8 cellular contexts compared by ENCODE assay signal in genomic region chr16:85750021-85750826, GRCh38. TPM values are rescaled to one million over a fixed set of nuclear protein-coding genes. Genes with fewer than 3 reads are reported as not detected.
DNase-seq lines count a peak whose midpoint lies in the region; ATAC-seq and TF ChIP-seq lines count a peak whose summit lies in the region.

No MANE protein-coding gene starts in this region.

- TF ChIP-seq POLR2A in heart left ventricle (IDR thresholded peaks at IDR 0.05) = no peak

- no peaks in the 10 kb centered on the region for H3K36me3 Mint-ChIP-seq in activated CD8-positive, alpha-beta memory T cell treated with anti-CD3 and anti-CD28 coated beads, Interleukin-2, amount 10 ng/mL, durations not matched to agents 7 days and 5 days

- WGBS in heart left ventricle, 4 donors = 1 to 4% (median 1%) methylated on average over 31 to 56 of the region's 56 CpGs

- H3K4me1 ChIP-seq in DND-41 (ENCODE audit: insufficient read depth, low read length) (peaks cover 11% of the 10 kb centered on the region), heart left ventricle (peaks cover 3 to 37% (median 18%) of the 10 kb centered on the region in 12 donors)

- peak; percentile 63 for DNase-seq in DND-41
- DNase-seq in HPDE6-E6E7 (ENCODE audit: extremely low spot score) = peak; percentile 40
- no peak for DNase-seq in activated CD8-positive, alpha-beta memory T cell treated with anti-CD3 and anti-CD28 coated beads, Interleukin-2, amount 10 ng/mL, durations not matched to agents 7 days and 5 days
- peak in 3 of 5 donors; percentile 36 to 52 (median 39) for DNase-seq in heart left ventricle
- peak; percentile 75 for DNase-seq in retina
- DNase-seq in SKM-1 (lab: John Stamatoyannopoulos, UW; ENCODE audit: unreplicated experiment) = no peak

- TF ChIP-seq CTCF in DND-41 (IDR thresholded peaks at IDR 0.05; ENCODE audit: borderline replicate concordance, extremely low read depth, low read length, poor library complexity, severe bottlenecking) = no peak
- no peak for TF ChIP-seq CTCF in heart left ventricle (IDR thresholded peaks at IDR 0.05)

- CTCF ChIA-PET in activated CD8-positive, alpha-beta memory T cell treated with anti-CD3 and anti-CD28 coated beads, Interleukin-2, amount 10 ng/mL, durations not matched to agents 7 days and 5 days (lab: Charles Lee) = interaction anchor here (1.0 to 1.5 kb wide), 3 partner anchors 9 to 134 kb away, joined by 3 read pairs; no protein-coding TSS in a partner anchor

- no peaks in the 10 kb centered on the region for H3K36me3 ChIP-seq in DND-41 (ENCODE audit: insufficient read depth, low read length)
- no peaks in the 10 kb centered on the region for H3K36me3 ChIP-seq in heart left ventricle

- H3K4me1 Mint-ChIP-seq in activated CD8-positive, alpha-beta memory T cell treated with anti-CD3 and anti-CD28 coated beads, Interleukin-2, amount 10 ng/mL, durations not matched to agents 7 days and 5 days = peaks cover 19% of the 10 kb centered on the region

- H2AFZ ChIP-seq in DND-41 (ENCODE audit: low read depth, low read length) = peak overlapping the region; percentile 45

- H3K9ac ChIP-seq in DND-41 (ENCODE audit: low read depth, low read length) = peak overlapping the region; percentile 32; the same call in 1 of the 2 replicates

- peaks cover 58% of the 10 kb centered on the region for H3K27me3 Mint-ChIP-seq in activated CD8-positive, alpha-beta memory T cell treated with anti-CD3 and anti-CD28 coated beads, Interleukin-2, amount 10 ng/mL, durations not matched to agents 7 days and 5 days

- H3K4me2 ChIP-seq in DND-41 (ENCODE audit: insufficient read depth, low read length) = peak overlapping the region; percentile 66

- H3K4me3 Mint-ChIP-seq in activated CD8-positive, alpha-beta memory T cell treated with anti-CD3 and anti-CD28 coated beads, Interleukin-2, amount 10 ng/mL, durations not matched to agents 7 days and 5 days = peak overlapping the region; percentile 57

- H3K27ac ChIP-seq in DND-41 (ENCODE audit: low read length) = no peak overlapping the region
- peak overlapping the region in 1 of 12 donors; percentile 1 for H3K27ac ChIP-seq in heart left ventricle

- H3K9me3 ChIP-seq in DND-41 (ENCODE audit: insufficient read depth, low read length, severe bottlenecking) (no peaks in the 10 kb centered on the region), heart left ventricle (no peaks in the 10 kb centered on the region)

- peaks cover 33% of the 10 kb centered on the region for H3K27me3 ChIP-seq in DND-41 (ENCODE audit: insufficient read depth, low read length, poor library complexity)
- peaks cover 0 to 14% (median 0%) of the 10 kb centered on the region in 9 donors for H3K27me3 ChIP-seq in heart left ventricle

- H4K20me1 ChIP-seq in DND-41 (ENCODE audit: insufficient read depth, low read length) = peaks cover 10% of the 10 kb centered on the region; the same call in 1 of the 2 replicates

- ATAC-seq in DND-41 (ENCODE audit: insufficient read depth, low read depth) (peak; percentile 71), heart left ventricle (peak in 3 of 4 donors; percentile 5 to 40 (median 40)), HG03520 (IDR thresholded peaks at IDR 0.05; ENCODE audit: unreplicated experiment) (no peak), HG03159 (IDR thresholded peaks at IDR 0.05; ENCODE audit: unreplicated experiment) (no peak)
- ATAC-seq in activated CD8-positive, alpha-beta memory T cell treated with anti-CD3 and anti-CD28 coated beads, Interleukin-2, amount 10 ng/mL, durations not matched to agents 7 days and 5 days = peak; percentile 32

- no peaks in the 10 kb centered on the region for H3K9me3 Mint-ChIP-seq in activated CD8-positive, alpha-beta memory T cell treated with anti-CD3 and anti-CD28 coated beads, Interleukin-2, amount 10 ng/mL, durations not matched to agents 7 days and 5 days (ENCODE audit: low read depth)

- intact Hi-C loops in heart left ventricle (cut with DNase I) = no loop called here

- no peak overlapping the region for H3K27ac Mint-ChIP-seq in activated CD8-positive, alpha-beta memory T cell treated with anti-CD3 and anti-CD28 coated beads, Interleukin-2, amount 10 ng/mL, durations not matched to agents 7 days and 5 days

- H3K4me3 ChIP-seq in DND-41 (ENCODE audit: low read depth in 1 of 2, low read length in 2 of 2) (peak overlapping the region in 1 of 2 experiments; percentile 45; a peak in 2 of 4 replicates), heart left ventricle (peak overlapping the region; percentile 9 to 70 (median 60))

- H3K79me2 ChIP-seq in DND-41 (ENCODE audit: insufficient read depth, low read length) = no peaks in the 10 kb centered on the region

RNA-seq across cellular contexts. Expression of gene C16orf74, which starts 0.7 kb away (rescaled TPM):
- under 1 TPM; 0.23 to 0.41 TPM for total RNA-seq in activated CD8-positive, alpha-beta memory T cell treated with anti-CD3 and anti-CD28 coated beads, Interleukin-2, amount 10 ng/mL, durations not matched to agents 7 days and 5 days
- 1 to 10 TPM; 1.0 to 4.1 (median 1.6) TPM for total RNA-seq in heart left ventricle
- polyA plus RNA-seq in heart left ventricle = 1 to 10 TPM in 1 of 2 donors, under 1 TPM in 1; 0.53 to 3.7 TPM

RNA-seq across cellular contexts. Expression of gene EMC8, which starts 49.1 kb away (rescaled TPM):
- total RNA-seq in activated CD8-positive, alpha-beta memory T cell treated with anti-CD3 and anti-CD28 coated beads, Interleukin-2, amount 10 ng/mL, durations not matched to agents 7 days and 5 days = 10 to 100 TPM; 32.2 to 33.9 TPM
- total RNA-seq in heart left ventricle = 10 to 100 TPM; 20.7 to 39.1 (median 24.4) TPM
- polyA plus RNA-seq in heart left ventricle = 10 to 100 TPM in 1 of 2 donors, 1 to 10 TPM in 1; 9.2 to 28.8 TPM

RNA-seq across cellular contexts. Expression of gene COX4I1, which starts 49.3 kb away (rescaled TPM):
- total RNA-seq in activated CD8-positive, alpha-beta memory T cell treated with anti-CD3 and anti-CD28 coated beads, Interleukin-2, amount 10 ng/mL, durations not matched to agents 7 days and 5 days = 100 to 1,000 TPM; 422 to 473 TPM
- total RNA-seq in heart left ventricle = 1,000 to 10,000 TPM; 1,047 to 2,365 (median 1,785) TPM
- polyA plus RNA-seq in heart left ventricle = 1,000 to 10,000 TPM; 1,879 to 5,448 TPM

Comparison
In these comparisons a context has a peak if more than half of its experiments do, and no peak if none do; other contexts are left out.
1. ATAC-seq: peak in DND-41 (single experiment), activated CD8-positive, alpha-beta memory T cell treated with anti-CD3 and anti-CD28 coated beads, Interleukin-2, amount 10 ng/mL, durations not matched to agents 7 days and 5 days (single experiment) and heart left ventricle (3 of 4); none in HG03520 (single experiment) and HG03159 (single experiment).
2. DNase-seq: peak in DND-41 (single experiment), HPDE6-E6E7 (single experiment), heart left ventricle (3 of 5) and retina (single experiment); none in activated CD8-positive, alpha-beta memory T cell treated with anti-CD3 and anti-CD28 coated beads, Interleukin-2, amount 10 ng/mL, durations not matched to agents 7 days and 5 days (single experiment) and SKM-1 (single experiment).